In genomic region chr3:37504583-37505357, GRCh38 we compare ENCODE assay signal across 1 cellular context.
TF ChIP-seq lines count a peak whose summit lies in the region.

No MANE protein-coding gene starts in this region.

TF ChIP-seq in GM12878, 131 proteins besides CTCF, POLR2A, EP300 and RAD21 (continued from another document):
- TF ChIP-seq SUZ12 (IDR thresholded peaks at IDR 0.05; ENCODE audit: unreplicated experiment) (no peak), TAF1 (IDR thresholded peaks at IDR 0.05; ENCODE audit: borderline replicate concordance, low read depth, low read length) (no peak), GABPA (IDR thresholded peaks at IDR 0.05; ENCODE audit: low read depth) (no peak), ATF7 (IDR thresholded peaks at IDR 0.05; ENCODE audit: low read depth) (0 out of 2 replicates have a peak, but pooled peaks have one; percentile 28), POLR2AphosphoS2 (IDR thresholded peaks at IDR 0.05; ENCODE audit: low read depth, low read length) (no peak)
